ENCODE assay signal across 8 cellular contexts in genomic region chr5:95858661-95859326, GRCh38. TPM values are rescaled to one million over a fixed set of nuclear protein-coding genes. Genes with fewer than 3 reads are reported as not detected.
DNase-seq lines count a peak whose midpoint lies in the region; ATAC-seq and TF ChIP-seq lines count a peak whose summit lies in the region.

No MANE protein-coding gene starts in this region.

- H3K79me2 ChIP-seq in PC-3 (ENCODE audit: low read length): no peaks in the 10 kb centered on the region

- POLR2A ChIA-PET in PC-3 (lab: Charles Lee; ENCODE audit: unreplicated experiment): interaction anchor here (0.6 to 0.7 kb wide), 2 partner anchors 42 to 265 kb away, joined by 3 to 4 read pairs; no protein-coding TSS in a partner anchor

- H3K4me1 ChIP-seq in PC-3 (ENCODE audit: insufficient read depth, low read length): peaks cover 49% of the 10 kb centered on the region
- peaks cover 0 to 11% of the 10 kb centered on the region in 2 donors for H3K4me1 ChIP-seq in muscle layer of duodenum (ENCODE audit: control insufficient read depth in 1 of 2, insufficient read depth in 2 of 2, low read length in 2 of 2)

- no peaks in the 10 kb centered on the region for H3K9me2 ChIP-seq in PC-3 (replicated peaks; ENCODE audit: low read length)

- H3F3A ChIP-seq in PC-3 (ENCODE audit: low read length, unreplicated experiment): peaks cover 12% of the 10 kb centered on the region

- no peaks in the 10 kb centered on the region for H4K20me1 ChIP-seq in PC-3 (ENCODE audit: low read length)

- BruUV-seq in PC-3 (replicated peaks; lab: Mats Ljungman, UMichigan): no TSS peak

- H3K27me3 ChIP-seq in PC-3 (ENCODE audit: low read length): no peaks in the 10 kb centered on the region
- no peaks in the 10 kb centered on the region for H3K27me3 ChIP-seq in muscle layer of duodenum (ENCODE audit: low read depth, low read length)

- peak; percentile 91 for TF ChIP-seq CTCF in PC-3 (conservative IDR thresholded peaks at IDR 0.05; ENCODE audit: low read depth, low read length)

- no peaks in the 10 kb centered on the region for H3K9me3 Mint-ChIP-seq in activated T-cell treated with anti-CD3 and anti-CD28 coated beads, Interleukin-2, amount 50 U/mL, for 24 hours

- peak overlapping the region; percentile 21 for H3K4me3 Mint-ChIP-seq in activated T-cell treated with anti-CD3 and anti-CD28 coated beads, Interleukin-2, amount 50 U/mL, for 24 hours

- H3K9me3 ChIP-seq in PC-3 (ENCODE audit: low read length) (no peaks in the 10 kb centered on the region), muscle layer of duodenum (ENCODE audit: control insufficient read depth in 1 of 2, low read length in 2 of 2) (no peaks in the 10 kb centered on the region)

- H3K4me3 ChIP-seq in PC-3 (ENCODE audit: low read length) (peak overlapping the region; percentile 56), muscle layer of duodenum (ENCODE audit: low read depth in 1 of 2, low read length in 2 of 2) (peak overlapping the region; percentile 13 to 40)

- CTCF ChIA-PET in PC-3 (lab: Charles Lee): interaction anchor here (0.6 kb wide), 1 partner anchor 401 kb away, joined by 3 read pairs; no protein-coding TSS in a partner anchor

- H3K27me3 Mint-ChIP-seq in activated T-cell treated with anti-CD3 and anti-CD28 coated beads, Interleukin-2, amount 50 U/mL, for 24 hours: no peaks in the 10 kb centered on the region

- H3K9ac ChIP-seq in PC-3 (ENCODE audit: low read length): peak overlapping the region; percentile 78

- ATAC-seq in GM21529 (IDR thresholded peaks at IDR 0.05; ENCODE audit: unreplicated experiment) (peak; percentile 91), PC-3 (peak; percentile 68)

- H3K4me2 ChIP-seq in PC-3 (ENCODE audit: low read length): peak overlapping the region; percentile 79

- H3K27ac Mint-ChIP-seq in activated T-cell treated with anti-CD3 and anti-CD28 coated beads, Interleukin-2, amount 50 U/mL, for 24 hours: peak overlapping the region; percentile 91

- TF ChIP-seq POLR2A in erythroblast (IDR thresholded peaks at IDR 0.05; ENCODE audit: low read length): no peak

- H3K36me3 ChIP-seq in PC-3 (ENCODE audit: low read depth, low read length) (no peaks in the 10 kb centered on the region), muscle layer of duodenum (ENCODE audit: control insufficient read depth in 1 of 2, insufficient read depth in 2 of 2, low read length in 2 of 2) (peaks cover 0 to 15% of the 10 kb centered on the region in 2 donors)

- H3K27ac ChIP-seq in PC-3 (ENCODE audit: low read length): peak overlapping the region; percentile 99
- peak overlapping the region; percentile 84 for H3K27ac ChIP-seq in muscle layer of duodenum (ENCODE audit: low read length)

- intact Hi-C loops in PC-3 (cut with micrococcal nuclease): loop anchor here (1.0 to 5.0 kb wide), 4 partner anchors 102 to 478 kb away; no protein-coding TSS in a partner anchor

- 0 out of 2 replicates have a peak overlapping the region, but pooled peaks have one; percentile 60 for H2AFZ ChIP-seq in PC-3 (ENCODE audit: low read length)

- H3K36me3 Mint-ChIP-seq in activated T-cell treated with anti-CD3 and anti-CD28 coated beads, Interleukin-2, amount 50 U/mL, for 24 hours (ENCODE audit: low read depth): no peaks in the 10 kb centered on the region

- peaks cover 60% of the 10 kb centered on the region for H3K4me1 Mint-ChIP-seq in activated T-cell treated with anti-CD3 and anti-CD28 coated beads, Interleukin-2, amount 50 U/mL, for 24 hours (ENCODE audit: low read depth)

- DNase-seq in DMS 273 treated with DMSO at 0.1 percent for 48 hours (lab: John Stamatoyannopoulos, UW) (peak; percentile 46), HuH-7 (ENCODE audit: low spot score) (peak; percentile 87), PC-3 (peak; percentile 93), erythroblast (lab: John Stamatoyannopoulos, UW) (peak; percentile 87 to 91)
- DNase-seq in activated T-cell treated with anti-CD3 and anti-CD28 coated beads, Interleukin-2, amount 50 U/mL, for 24 hours: peak; percentile 93
- peak; percentile 96 for DNase-seq in stimulated activated CD8-positive, alpha-beta memory T cell treated with anti-CD3 and anti-CD28 coated beads, Interleukin-4, amount 100 ng/mL, for 48 hours

RNA-seq across cellular contexts. Expression of gene GLRX, which starts 36.3 kb away (rescaled TPM):
- total RNA-seq in PC-3 (2014; rRNA removed): 24.6 and 27.4 TPM in 2 replicates

Comparison
In these comparisons a context has a peak if more than half of its experiments do, and no peak if none do; other contexts are left out.
1. Peak in every context shown above with its lines: DNase-seq, ATAC-seq, H3K4me3 ChIP-seq and H3K27ac ChIP-seq.
2. DNase-seq: peak in every context shown above with its lines; median percentile 96 in stimulated activated CD8-positive, alpha-beta memory T cell treated with anti-CD3 and anti-CD28 coated beads, Interleukin-4, amount 100 ng/mL, for 48 hours; 93 in PC-3; 93 in activated T-cell treated with anti-CD3 and anti-CD28 coated beads, Interleukin-2, amount 50 U/mL, for 24 hours; 89 in erythroblast; 87 in HuH-7; 46 in DMS 273 treated with DMSO at 0.1 percent for 48 hours.